10 cellular contexts compared by ENCODE assay signal in the genomic region with DNA sequence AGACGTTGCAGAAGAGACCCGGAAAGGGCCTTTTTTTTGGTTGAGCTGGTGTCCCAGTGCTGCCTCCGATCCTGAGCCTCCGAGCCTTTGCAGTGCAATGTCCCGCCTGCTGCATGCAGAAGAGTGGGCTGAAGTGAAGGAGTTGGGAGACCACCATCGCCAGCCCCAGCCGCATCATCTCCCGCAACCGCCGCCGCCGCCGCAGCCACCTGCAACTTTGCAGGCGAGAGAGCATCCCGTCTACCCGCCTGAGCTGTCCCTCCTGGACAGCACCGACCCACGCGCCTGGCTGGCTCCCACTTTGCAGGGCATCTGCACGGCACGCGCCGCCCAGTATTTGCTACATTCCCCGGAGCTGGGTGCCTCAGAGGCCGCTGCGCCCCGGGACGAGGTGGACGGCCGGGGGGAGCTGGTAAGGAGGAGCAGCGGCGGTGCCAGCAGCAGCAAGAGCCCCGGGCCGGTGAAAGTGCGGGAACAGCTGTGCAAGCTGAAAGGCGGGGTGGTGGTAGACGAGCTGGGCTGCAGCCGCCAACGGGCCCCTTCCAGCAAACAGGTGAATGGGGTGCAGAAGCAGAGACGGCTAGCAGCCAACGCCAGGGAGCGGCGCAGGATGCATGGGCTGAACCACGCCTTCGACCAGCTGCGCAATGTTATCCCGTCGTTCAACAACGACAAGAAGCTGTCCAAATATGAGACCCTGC. TPM values are rescaled to one million over a fixed set of nuclear protein-coding genes. Genes with fewer than 3 reads are reported as not detected.
DNase-seq lines count a peak whose midpoint lies in the region; ATAC-seq and TF ChIP-seq lines count a peak whose summit lies in the region.
"Had no signal": no experiment of that assay in that cellular context is flagged by ENCODE, and none has a peak within 500 bp of the region (broad histone marks: within the 10 kb centered on the region; RNA-seq: fewer than 3 reads in every experiment).

No MANE protein-coding gene starts in this region.

- H3K4me3 Mint-ChIP-seq in nephron = peak overlapping the region; percentile 84 to 86 (median 85)

- no peaks in the 10 kb centered on the region for H3K9me3 Mint-ChIP-seq in nephron

- no peak overlapping the region for H3K27ac ChIP-seq in dorsolateral prefrontal cortex

- no peak overlapping the region for H3K27ac Mint-ChIP-seq in nephron

- H3K27me3 Mint-ChIP-seq in nephron (ENCODE audit: low read depth) = peaks cover 100% of the 10 kb centered on the region

- TF ChIP-seq CTCF in LNCaP clone FGC (IDR thresholded peaks at IDR 0.05; ENCODE audit: control insufficient read depth, extremely low read depth, insufficient read depth) = no peak
- TF ChIP-seq CTCF in dorsolateral prefrontal cortex (IDR thresholded peaks at IDR 0.05 in 54 of 56, conservative IDR thresholded peaks at IDR 0.05 in 2 of 56; ENCODE audit: low read depth in 1 of 56, partially characterized antibody in 56 of 56) = no peak
- no peak for TF ChIP-seq CTCF in nephron (IDR thresholded peaks at IDR 0.05; ENCODE audit: unreplicated experiment in 3 of 3)

- ATAC-seq in GM21576 (IDR thresholded peaks at IDR 0.05; ENCODE audit: unreplicated experiment) = no peak

- DNase-seq in COLO668 (lab: John Stamatoyannopoulos, UW; ENCODE audit: unreplicated experiment) = peak; percentile 43
- DNase-seq in LNCaP clone FGC (ENCODE audit: low read depth) = no peak
- DNase-seq in dorsolateral prefrontal cortex = no peak
- DNase-seq in effector CD8-positive, alpha-beta T cell (lab: John Stamatoyannopoulos, UW) = no peak
- no peak for DNase-seq in 8988T
- no peak for DNase-seq in T1000 (lab: John Stamatoyannopoulos, UW)

- H3K4me3 ChIP-seq in LNCaP clone FGC (ENCODE audit: low read depth, low read length) (peak overlapping the region; percentile 47), dorsolateral prefrontal cortex (peak overlapping the region; percentile 5 to 72 (median 45))

- peaks cover 32% of the 10 kb centered on the region for H3K4me1 Mint-ChIP-seq in nephron

- peaks cover 10 to 87% (median 79%) of the 10 kb centered on the region in 45 donors for H3K27me3 ChIP-seq in dorsolateral prefrontal cortex

- intact Hi-C loops in dorsolateral prefrontal cortex (cut with DNase I) = no loop called here

- H3K36me3 Mint-ChIP-seq in nephron (ENCODE audit: low read depth) = no peaks in the 10 kb centered on the region

RNA-seq across cellular contexts. Expression of gene ATOH1, which starts 0.4 kb away (rescaled TPM):
- not detected for total RNA-seq in dorsolateral prefrontal cortex
- total RNA-seq: liver; T-helper 2 cell treated with Interferon-gamma antibody and Interleukin-4, amounts not matched to agents 100 ng/mL and 5 ng/mL, for 36 hours had no signal
